Comparison of ENCODE assay signal across 9 cellular contexts in the genomic region with DNA sequence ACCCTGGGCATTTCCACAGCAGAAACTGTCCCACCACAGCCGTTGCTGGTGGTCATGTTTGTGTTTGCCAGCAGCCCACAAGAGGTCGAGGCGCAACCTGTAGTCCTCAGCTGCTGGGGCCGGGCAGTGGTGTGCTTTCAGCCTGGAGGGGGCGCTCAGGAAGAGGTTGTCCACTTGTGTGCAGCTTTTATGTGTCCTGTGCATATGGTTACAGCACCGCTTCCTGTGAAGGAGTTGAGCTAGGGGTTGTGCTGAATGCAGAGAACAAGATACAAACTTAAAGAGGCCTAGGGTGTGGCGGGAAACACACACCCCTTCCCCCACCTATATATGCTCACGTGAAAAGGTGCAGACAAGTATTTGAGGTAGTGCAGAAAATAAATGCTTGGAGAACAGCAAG. TPM values are rescaled to one million over a fixed set of nuclear protein-coding genes. Genes with fewer than 3 reads are reported as not detected.
DNase-seq lines count a peak whose midpoint lies in the region; ATAC-seq and TF ChIP-seq lines count a peak whose summit lies in the region.
"Had no signal": no experiment of that assay in that cellular context is flagged by ENCODE, and none has a peak within 500 bp of the region (broad histone marks: within the 10 kb centered on the region; RNA-seq: fewer than 3 reads in every experiment).

No MANE protein-coding gene starts in this region.

- peak; percentile 57 for DNase-seq in NCI-H82 (lab: John Stamatoyannopoulos, UW)
- DNase-seq in NCI-H82 treated with DMSO at 0.1 percent for 48 hours (lab: John Stamatoyannopoulos, UW; ENCODE audit: unreplicated experiment) = no peak
- peak; percentile 76 for DNase-seq in activated CD8-positive, alpha-beta memory T cell treated with anti-CD3 and anti-CD28 coated beads for 24 hours
- no peak for DNase-seq in foreskin keratinocyte
- DNase-seq in tibial artery = no peak
- no peak for DNase-seq in AG08395 (ENCODE audit: low spot score)
- DNase-seq in NCI-H1105 (lab: John Stamatoyannopoulos, UW) = no peak
- DNase-seq: NCI-H2029 had no signal

- peaks cover 4% of the 10 kb centered on the region for H3K4me1 ChIP-seq in foreskin keratinocyte
- peaks cover 0 to 80% (median 28%) of the 10 kb centered on the region in 4 donors for H3K4me1 ChIP-seq in tibial artery

- ATAC-seq in foreskin keratinocyte = no peak
- no peak for ATAC-seq in GM19463 (IDR thresholded peaks at IDR 0.05; ENCODE audit: unreplicated experiment)

- H3K27ac ChIP-seq in foreskin keratinocyte (no peak overlapping the region), tibial artery (peak overlapping the region; percentile 49 to 65)

- intact Hi-C loops in tibial artery (cut with DNase I; ENCODE audit: low total_unique reads) = no loop called here

- no peaks in the 10 kb centered on the region for H3K9me3 ChIP-seq in tibial artery

- H3K36me3 ChIP-seq in tibial artery = peaks cover 0 to 6% (median 0%) of the 10 kb centered on the region in 3 donors

- no peak overlapping the region for H3K4me3 ChIP-seq in tibial artery

- TF ChIP-seq CTCF in foreskin keratinocyte (conservative IDR thresholded peaks at IDR 0.05) = peak; percentile 36
- TF ChIP-seq CTCF in tibial artery (IDR thresholded peaks at IDR 0.05) = no peak

- no peaks in the 10 kb centered on the region for H3K27me3 ChIP-seq in foreskin keratinocyte
- H3K27me3 ChIP-seq in tibial artery = no peaks in the 10 kb centered on the region

RNA-seq across cellular contexts. Expression of gene PFKFB3, which starts 29.5 kb away (rescaled TPM):
- total RNA-seq in foreskin keratinocyte = 18.6 and 18.8 TPM in 2 replicates
- polyA plus RNA-seq in foreskin keratinocyte = 8.4 and 9.1 TPM in 2 replicates

Comparison
In these comparisons a context has a peak if more than half of its experiments do, and no peak if none do; other contexts are left out.
1. DNase-seq: peak in NCI-H82 (single experiment) and activated CD8-positive, alpha-beta memory T cell treated with anti-CD3 and anti-CD28 coated beads for 24 hours (single experiment); none in NCI-H82 treated with DMSO at 0.1 percent for 48 hours (single experiment), foreskin keratinocyte (0 of 2), tibial artery (0 of 2), AG08395 (single experiment) and NCI-H1105 (single experiment).